In genomic region chr5:158789441-158789840, GRCh38 we compare ENCODE assay signal across 21 cellular contexts.
A peak's percentile ranks its signal among the peaks of the same experiment; 100 is the strongest.
DNase-seq lines count a peak whose midpoint lies in the region; ATAC-seq and TF ChIP-seq lines count a peak whose summit lies in the region.
"Had no signal": no experiment of that assay in that cellular context is flagged by ENCODE, and none has a peak within 500 bp of the region (broad histone marks: within the 10 kb centered on the region; RNA-seq: fewer than 3 reads in every experiment).

No MANE protein-coding gene starts in this region.

- ATAC-seq in left cardiac atrium = no peak
- ATAC-seq in left ventricle myocardium superior = peak; percentile 50
- ATAC-seq in HG03571 (IDR thresholded peaks at IDR 0.05; ENCODE audit: unreplicated experiment) = no peak
- ATAC-seq: A549; CD8-positive, alpha-beta T cell; GM12878; HCT116 had no signal

- no peaks in the 10 kb centered on the region for H3K9me3 ChIP-seq in left ventricle myocardium inferior (replicated peaks)
- H3K9me3 ChIP-seq: A549; BLaER1 treated with 17β-estradiol and CSF1 and Interleukin-3, amounts not matched to agents 10 nM and 100 nM had no signal

- TF ChIP-seq CTCF in left ventricle myocardium inferior (IDR thresholded peaks at IDR 0.05; ENCODE audit: borderline replicate concordance) = no peak

- peaks cover 22% of the 10 kb centered on the region for H3K4me1 ChIP-seq in left ventricle myocardium inferior

- no peak overlapping the region for H3K4me3 ChIP-seq in left ventricle myocardium inferior
- H3K4me3 ChIP-seq: A549; BLaER1 treated with 17β-estradiol and CSF1 and Interleukin-3, amounts not matched to agents 10 nM and 100 nM; GM12878 had no signal

- intact Hi-C loops in left ventricle myocardium inferior (cut with micrococcal nuclease) (no loop called here), left cardiac atrium (cut with DNase I) (no loop called here), left ventricle myocardium superior (cut with micrococcal nuclease) (no loop called here)

- H3K36me3 ChIP-seq in left ventricle myocardium inferior = no peaks in the 10 kb centered on the region

- DNase-seq in DMS79 treated with DMSO at 0.1 percent for 48 hours (lab: John Stamatoyannopoulos, UW) = peak; percentile 14
- DNase-seq in DMS79 (lab: John Stamatoyannopoulos, UW) = no peak
- no peak for DNase-seq in left ventricle myocardium inferior
- no peak for DNase-seq in left cardiac atrium
- no peak for DNase-seq in left ventricle myocardium superior
- no peak for DNase-seq in stimulated activated CD4-positive, alpha-beta T cell treated with anti-CD3 and anti-CD28 coated beads, Interleukin-12 subunit alpha, Interleukin-12 subunit beta, amount 100 ng/mL, for 4 hours
- DNase-seq in iPS-NIHi11 (ENCODE audit: low spot score) = no peak
- DNase-seq: AML-193; Calu3; CD8-positive, alpha-beta T cell; DMS 273 treated with DMSO at 0.1 percent for 48 hours; DMS53; GOT3; H7; HFFc6 had no signal

- peak overlapping the region; percentile 26 for H3K27ac ChIP-seq in left ventricle myocardium inferior (replicated peaks)
- H3K27ac ChIP-seq: 22Rv1; A549; BLaER1 treated with 17β-estradiol and CSF1 and Interleukin-3, amounts not matched to agents 10 nM and 100 nM had no signal

- H3K27me3 ChIP-seq in left ventricle myocardium inferior (ENCODE audit: low read depth) = no peaks in the 10 kb centered on the region
- H3K27me3 ChIP-seq: BLaER1 treated with 17β-estradiol and CSF1 and Interleukin-3, amounts not matched to agents 10 nM and 100 nM had no signal
